15 cellular contexts compared by ENCODE assay signal in the genomic region with DNA sequence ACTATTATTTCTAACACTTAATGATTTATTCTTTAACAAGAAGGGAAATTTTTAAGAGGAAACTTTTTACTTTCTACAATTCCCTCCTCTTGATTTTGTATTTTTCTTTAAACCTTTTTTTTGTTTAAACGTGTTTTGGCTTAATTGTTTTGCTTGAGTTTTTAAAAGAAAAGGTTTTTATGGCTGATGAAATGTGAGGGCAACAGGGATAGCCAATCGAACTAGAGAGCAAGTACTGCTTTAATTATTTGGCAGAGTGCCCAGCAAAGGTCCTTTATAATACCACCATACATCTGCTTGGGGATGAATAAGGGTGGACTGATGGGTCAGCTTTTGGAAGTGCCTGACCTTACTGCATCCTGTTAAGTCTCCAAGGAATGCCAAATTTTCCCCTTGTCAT. TPM values are rescaled to one million over a fixed set of nuclear protein-coding genes. Genes with fewer than 3 reads are reported as not detected.
"Had no signal": no experiment of that assay in that cellular context is flagged by ENCODE, and none has a peak within 500 bp of the region (broad histone marks: within the 10 kb centered on the region; RNA-seq: fewer than 3 reads in every experiment).

No MANE protein-coding gene starts in this region.

- H3K36me3 ChIP-seq: upper lobe of right lung had no signal

- H3K4me1 ChIP-seq: pancreas, stomach, testis, upper lobe of right lung had no signal

- H3K27ac ChIP-seq: pancreas, stomach, testis, upper lobe of right lung had no signal

- H3K4me3 Mint-ChIP-seq: activated CD4-positive, alpha-beta T cell treated with anti-CD3 and anti-CD28 coated beads, Interleukin-2, amount 10 ng/mL, durations not matched to agents 7 days and 5 days; activated naive CD8-positive, alpha-beta T cell; central memory CD8-positive, alpha-beta T cell; T-helper 2 cell treated with Interferon-gamma antibody and Interleukin-4, amounts not matched to agents 5 μg/mL and 100 μg/mL, for 36 hours had no signal

- H3K27me3 Mint-ChIP-seq: activated CD4-positive, alpha-beta T cell treated with anti-CD3 and anti-CD28 coated beads, Interleukin-2, amount 10 ng/mL, durations not matched to agents 7 days and 5 days; activated naive CD8-positive, alpha-beta T cell; central memory CD8-positive, alpha-beta T cell had no signal

- H3K9me3 ChIP-seq: pancreas, testis had no signal

- DNase-seq: activated CD4-positive, alpha-beta T cell treated with anti-CD3 and anti-CD28 coated beads, Interleukin-2, amount 10 ng/mL, durations not matched to agents 7 days and 5 days; activated gamma-delta T cell treated with Interleukin-2 at 50 U/mL for 16 hours; amygdala; cortex of kidney; effector CD8-positive, alpha-beta T cell; head of caudate nucleus; pancreas; stimulated activated CD4-positive, alpha-beta T cell treated with anti-CD3 and anti-CD28 coated beads, Interleukin-2, amount 100 ng/mL, for 24 hours; stomach; testis; upper lobe of right lung had no signal

- H3K4me3 ChIP-seq: pancreas, stomach, testis, upper lobe of right lung had no signal

- H3K27ac Mint-ChIP-seq: activated CD4-positive, alpha-beta T cell treated with anti-CD3 and anti-CD28 coated beads, Interleukin-2, amount 10 ng/mL, durations not matched to agents 7 days and 5 days; activated naive CD8-positive, alpha-beta T cell; T-helper 2 cell treated with Interferon-gamma antibody and Interleukin-4, amounts not matched to agents 5 μg/mL and 100 μg/mL, for 36 hours had no signal

- H3K27me3 ChIP-seq: pancreas, stomach, testis, upper lobe of right lung had no signal

RNA-seq across cellular contexts. Expression of a gene that starts 54.6 kb away (rescaled TPM):
- total RNA-seq: lung microvascular endothelial cell, testis had no signal
